In genomic region chr7:27110163-27110976, GRCh38 we compare ENCODE assay signal across 10 cellular contexts. TPM values are rescaled to one million over a fixed set of nuclear protein-coding genes. Genes with fewer than 3 reads are reported as not detected.
DNase-seq lines count a peak whose midpoint lies in the region; ATAC-seq, FAIRE-seq and TF ChIP-seq lines count a peak whose summit lies in the region.
"Had no signal": no experiment of that assay in that cellular context is flagged by ENCODE, and none has a peak within 500 bp of the region (broad histone marks: within the 10 kb centered on the region; RNA-seq: fewer than 3 reads in every experiment).

No MANE protein-coding gene starts in this region.

- no peaks in the 10 kb centered on the region for H3K9me3 ChIP-seq in HCT116 (ENCODE audit: control insufficient read depth in 1 of 2, insufficient read depth in 1 of 2, low read depth in 1 of 2, low read length in 2 of 2)
- no peaks in the 10 kb centered on the region for H3K9me3 ChIP-seq in kidney (ENCODE audit: control insufficient read depth in 1 of 2, low read length in 2 of 2)
- H3K9me3 ChIP-seq in stomach smooth muscle (ENCODE audit: control insufficient read depth in 2 of 2, low read length in 2 of 2), result no peaks in the 10 kb centered on the region

- H3K36me3 ChIP-seq in HCT116 (ENCODE audit: control insufficient read depth in 1 of 2, insufficient read depth in 2 of 2, low read length in 2 of 2) (no peaks in the 10 kb centered on the region), kidney (ENCODE audit: control insufficient read depth in 1 of 2, insufficient read depth in 2 of 2, low read length in 2 of 2) (peaks cover 0 to 5% of the 10 kb centered on the region in 2 donors), stomach smooth muscle (ENCODE audit: control insufficient read depth in 2 of 2, insufficient read depth in 2 of 2, low read length in 2 of 2) (no peaks in the 10 kb centered on the region)

- TF ChIP-seq CTCF in HCT116 (IDR thresholded peaks at IDR 0.05 in 2 of 3, conservative IDR thresholded peaks at IDR 0.05 in 1 of 3; ENCODE audit: borderline replicate concordance in 1 of 3, insufficient read depth in 1 of 3, low read depth in 2 of 3, low read length in 2 of 3) (no peak), kidney (IDR thresholded peaks at IDR 0.05; ENCODE audit: borderline replicate concordance, extremely low read depth, insufficient read depth) (no peak)

- no peaks in the 10 kb centered on the region for H3K9me3 Mint-ChIP-seq in activated T-helper 1 cell treated with anti-CD3 and anti-CD28 coated beads, Interleukin-12 subunit alpha, Interleukin-12 subunit beta, Interleukin-2, Interleukin-4 antibody, amounts not matched to agents 30 ng/mL and 10 ng/mL and 1 ng/mL, durations not matched to agents 14 hours and 24 hours and 36 hours

- RAD21 ChIA-PET in HCT116 (lab: Charles Lee; ENCODE audit: low non-redundant PET in 1 of 2, low total read pairs in 2 of 2, uncharacterized antibody in 2 of 2, unreplicated experiment in 2 of 2), result no interaction called here

- H3K4me2 ChIP-seq in HCT116 (ENCODE audit: low read length), result peak overlapping the region; percentile 98

- POLR2A ChIA-PET in HCT116 (lab: Charles Lee), result interaction anchor here (1.0 kb wide), 1 partner anchor 14 kb away, joined by 4 read pairs; the partner anchor contains the start of gene HOXA1

- H4K20me1 ChIP-seq in HCT116 (ENCODE audit: insufficient read depth), result no peaks in the 10 kb centered on the region

- BruUV-seq in HCT116 (replicated peaks; lab: Mats Ljungman, UMichigan), result no TSS peak

- H3K27ac Mint-ChIP-seq in activated T-helper 1 cell treated with anti-CD3 and anti-CD28 coated beads, Interleukin-12 subunit alpha, Interleukin-12 subunit beta, Interleukin-2, Interleukin-4 antibody, amounts not matched to agents 30 ng/mL and 10 ng/mL and 1 ng/mL, durations not matched to agents 14 hours and 24 hours and 36 hours, result no peak overlapping the region

- H3K9me2 ChIP-seq in HCT116 (ENCODE audit: insufficient read depth), result no peaks in the 10 kb centered on the region

- CTCF ChIA-PET in HCT116 (lab: Charles Lee), result no interaction called here

- H3K4me3 Mint-ChIP-seq in activated T-helper 1 cell treated with anti-CD3 and anti-CD28 coated beads, Interleukin-12 subunit alpha, Interleukin-12 subunit beta, Interleukin-2, Interleukin-4 antibody, amounts not matched to agents 30 ng/mL and 10 ng/mL and 1 ng/mL, durations not matched to agents 14 hours and 24 hours and 36 hours, result no peak overlapping the region

- no peak for TF ChIP-seq RAD21 in HCT116 (IDR thresholded peaks at IDR 0.05; ENCODE audit: low read depth)

- H3K9ac ChIP-seq in HCT116 (ENCODE audit: low read length), result no peak overlapping the region
- peak overlapping the region in 1 of 2 donors; percentile 92 for H3K9ac ChIP-seq in kidney (ENCODE audit: low read length in 2 of 2)
- H3K9ac ChIP-seq in stomach smooth muscle (ENCODE audit: low read length in 2 of 2), result peak overlapping the region; percentile 42 to 66

- H3K79me2 ChIP-seq in HCT116 (ENCODE audit: insufficient read depth, low read length), result peaks cover 20% of the 10 kb centered on the region

- H3K4me1 ChIP-seq in HCT116 (ENCODE audit: control insufficient read depth in 1 of 2, insufficient read depth in 2 of 2, low read length in 2 of 2) (peaks cover 36 to 42% of the 10 kb centered on the region in 2 experiments), kidney (ENCODE audit: control insufficient read depth in 1 of 2, insufficient read depth in 1 of 2, low read depth in 1 of 2, low read length in 2 of 2) (peaks cover 19 to 20% of the 10 kb centered on the region in 2 donors), stomach smooth muscle (ENCODE audit: control insufficient read depth, insufficient read depth, low read length) (peaks cover 53% of the 10 kb centered on the region)

- ATAC-seq in HCT116 (no peak), HG03025 (IDR thresholded peaks at IDR 0.05; ENCODE audit: low FRiP score, unreplicated experiment) (no peak), HG02938 (IDR thresholded peaks at IDR 0.05; ENCODE audit: unreplicated experiment) (no peak)

- no peaks in the 10 kb centered on the region for H3K36me3 Mint-ChIP-seq in activated T-helper 1 cell treated with anti-CD3 and anti-CD28 coated beads, Interleukin-12 subunit alpha, Interleukin-12 subunit beta, Interleukin-2, Interleukin-4 antibody, amounts not matched to agents 30 ng/mL and 10 ng/mL and 1 ng/mL, durations not matched to agents 14 hours and 24 hours and 36 hours (ENCODE audit: low read depth)

- peak overlapping the region; percentile 28; the same call in 1 of the 2 replicates for H3K27ac ChIP-seq in HCT116 (ENCODE audit: low read depth, low read length)
- H3K27ac ChIP-seq in kidney (ENCODE audit: low read depth in 2 of 2, low read length in 2 of 2), result peak overlapping the region; percentile 85 to 97
- H3K27ac ChIP-seq in stomach smooth muscle (ENCODE audit: low read length), result peak overlapping the region; percentile 97

- H3K4me1 Mint-ChIP-seq in activated T-helper 1 cell treated with anti-CD3 and anti-CD28 coated beads, Interleukin-12 subunit alpha, Interleukin-12 subunit beta, Interleukin-2, Interleukin-4 antibody, amounts not matched to agents 30 ng/mL and 10 ng/mL and 1 ng/mL, durations not matched to agents 14 hours and 24 hours and 36 hours (ENCODE audit: low read depth), result no peaks in the 10 kb centered on the region

- no peak for FAIRE-seq in kidney (lab: Jason Lieb, UNC)

- H2AFZ ChIP-seq in HCT116 (ENCODE audit: low read depth, low read length, poor library complexity, severe bottlenecking), result no peak overlapping the region

- H3K27me3 ChIP-seq in HCT116 (ENCODE audit: insufficient read depth, low read length), result no peaks in the 10 kb centered on the region
- H3K27me3 ChIP-seq in stomach smooth muscle (ENCODE audit: control insufficient read depth in 1 of 2, insufficient read depth in 2 of 2, low read length in 2 of 2), result no peaks in the 10 kb centered on the region

- peaks cover 4% of the 10 kb centered on the region for H3K27me3 Mint-ChIP-seq in activated T-helper 1 cell treated with anti-CD3 and anti-CD28 coated beads, Interleukin-12 subunit alpha, Interleukin-12 subunit beta, Interleukin-2, Interleukin-4 antibody, amounts not matched to agents 30 ng/mL and 10 ng/mL and 1 ng/mL, durations not matched to agents 14 hours and 24 hours and 36 hours (ENCODE audit: insufficient read depth)

- TF ChIP-seq POLR2A in HCT116 (IDR thresholded peaks at IDR 0.05; ENCODE audit: borderline replicate concordance, extremely low read depth, insufficient read depth, insufficient read length), result no peak

- intact Hi-C loops in HCT116 (cut with micrococcal nuclease) (no loop called here), kidney (cut with DNase I) (no loop called here)
- intact Hi-C loops in activated T-helper 1 cell treated with anti-CD3 and anti-CD28 coated beads, Interleukin-12 subunit alpha, Interleukin-12 subunit beta, Interleukin-2, Interleukin-4 antibody, amounts not matched to agents 30 ng/mL and 10 ng/mL and 1 ng/mL, durations not matched to agents 14 hours and 24 hours and 36 hours (cut with micrococcal nuclease), result no loop called here

- no peak for DNase-seq in HCT116 (ENCODE audit: low read depth, low spot score)
- peak; percentile 57 for DNase-seq in astrocyte of the hippocampus (ENCODE audit: low read depth, low spot score)
- peak; percentile 95 for DNase-seq in kidney
- no peak for DNase-seq in effector CD8-positive, alpha-beta T cell (lab: John Stamatoyannopoulos, UW)
- DNase-seq in activated T-helper 1 cell treated with anti-CD3 and anti-CD28 coated beads, Interleukin-12 subunit alpha, Interleukin-12 subunit beta, Interleukin-2, Interleukin-4 antibody, amounts not matched to agents 30 ng/mL and 10 ng/mL and 1 ng/mL, durations not matched to agents 14 hours and 24 hours and 36 hours (ENCODE audit: low spot score), result no peak
- DNase-seq: activated T-cell treated with anti-CD3 and anti-CD28 coated beads, Interleukin-2, amount 50 U/mL, for 48 hours; midbrain had no signal

- no peak overlapping the region for H3K4me3 ChIP-seq in HCT116 (replicated peaks in 1 of 2; ENCODE audit: low read depth in 1 of 2, low read length in 2 of 2)
- peak overlapping the region in 1 of 2 donors; percentile 69 for H3K4me3 ChIP-seq in kidney (ENCODE audit: low read length in 2 of 2)
- peak overlapping the region; percentile 58 to 96 for H3K4me3 ChIP-seq in stomach smooth muscle (ENCODE audit: low read length in 2 of 2)

RNA-seq across cellular contexts. Expression of gene HOXA2, which starts 7.9 kb away (rescaled TPM):
- 0.57 TPM for total RNA-seq in HCT116 (2021; ENCODE audit: unreplicated experiment)
- 0.26 and 0.31 TPM in 2 replicates for polyA plus RNA-seq in HCT116 (2012)
- 2.9 TPM for total RNA-seq in kidney
- polyA plus RNA-seq in kidney (ENCODE audit: insufficient read depth, low read depth, low replicate concordance), result 1.3 TPM
- not detected in 2 replicates for total RNA-seq in activated T-helper 1 cell treated with anti-CD3 and anti-CD28 coated beads, Interleukin-12 subunit alpha, Interleukin-12 subunit beta, Interleukin-2, Interleukin-4 antibody, amounts not matched to agents 30 ng/mL and 10 ng/mL and 1 ng/mL, durations not matched to agents 14 hours and 24 hours and 36 hours

RNA-seq across cellular contexts. Expression of gene HOXA1, which starts 14.6 kb away (rescaled TPM):
- 2.8 TPM for total RNA-seq in HCT116 (2021; ENCODE audit: unreplicated experiment)
- polyA plus RNA-seq in HCT116 (2012), result 1.1 and 1.5 TPM in 2 replicates
- total RNA-seq in kidney, result 2.4 TPM
- polyA plus RNA-seq in kidney (ENCODE audit: insufficient read depth, low read depth, low replicate concordance), result 1.1 TPM
- total RNA-seq in activated T-helper 1 cell treated with anti-CD3 and anti-CD28 coated beads, Interleukin-12 subunit alpha, Interleukin-12 subunit beta, Interleukin-2, Interleukin-4 antibody, amounts not matched to agents 30 ng/mL and 10 ng/mL and 1 ng/mL, durations not matched to agents 14 hours and 24 hours and 36 hours, result 0.16 and 0.24 TPM in 2 replicates

RNA-seq across cellular contexts. Expression of gene HOXA4, which starts 20.2 kb away (rescaled TPM):
- 2.0 TPM for total RNA-seq in HCT116 (2021; ENCODE audit: unreplicated experiment)
- 1.5 and 1.8 TPM in 2 replicates for polyA plus RNA-seq in HCT116 (2012)
- 11.2 TPM for total RNA-seq in kidney
- polyA plus RNA-seq in kidney (ENCODE audit: insufficient read depth, low read depth, low replicate concordance), result 13.0 TPM
- not detected in 2 replicates for total RNA-seq in activated T-helper 1 cell treated with anti-CD3 and anti-CD28 coated beads, Interleukin-12 subunit alpha, Interleukin-12 subunit beta, Interleukin-2, Interleukin-4 antibody, amounts not matched to agents 30 ng/mL and 10 ng/mL and 1 ng/mL, durations not matched to agents 14 hours and 24 hours and 36 hours

RNA-seq across cellular contexts. Expression of gene HOXA5, which starts 33.1 kb away (rescaled TPM):
- 6.7 TPM for total RNA-seq in HCT116 (2021; ENCODE audit: unreplicated experiment)
- polyA plus RNA-seq in HCT116 (2012), result 3.2 and 7.2 TPM in 2 replicates
- total RNA-seq in kidney, result 38.0 TPM
- polyA plus RNA-seq in kidney (ENCODE audit: insufficient read depth, low read depth, low replicate concordance), result 19.4 TPM
- not detected in 2 replicates for total RNA-seq in activated T-helper 1 cell treated with anti-CD3 and anti-CD28 coated beads, Interleukin-12 subunit alpha, Interleukin-12 subunit beta, Interleukin-2, Interleukin-4 antibody, amounts not matched to agents 30 ng/mL and 10 ng/mL and 1 ng/mL, durations not matched to agents 14 hours and 24 hours and 36 hours

RNA-seq across cellular contexts. Expression of gene HOXA6, which starts 37.2 kb away (rescaled TPM):
- total RNA-seq in HCT116 (2021; ENCODE audit: unreplicated experiment), result 12.7 TPM
- 3.9 and 4.9 TPM in 2 replicates for polyA plus RNA-seq in HCT116 (2012)
- total RNA-seq in kidney, result 22.0 TPM
- 1.1 TPM for polyA plus RNA-seq in kidney (ENCODE audit: insufficient read depth, low read depth, low replicate concordance)
- total RNA-seq in activated T-helper 1 cell treated with anti-CD3 and anti-CD28 coated beads, Interleukin-12 subunit alpha, Interleukin-12 subunit beta, Interleukin-2, Interleukin-4 antibody, amounts not matched to agents 30 ng/mL and 10 ng/mL and 1 ng/mL, durations not matched to agents 14 hours and 24 hours and 36 hours, result not detected in 2 replicates

Comparison
In these comparisons a context has a peak if more than half of its experiments do, and no peak if none do; other contexts are left out.
1. DNase-seq: peak in astrocyte of the hippocampus (single experiment) and kidney (single experiment); none in HCT116 (single experiment), effector CD8-positive, alpha-beta T cell (single experiment) and activated T-helper 1 cell treated with anti-CD3 and anti-CD28 coated beads, Interleukin-12 subunit alpha, Interleukin-12 subunit beta, Interleukin-2, Interleukin-4 antibody, amounts not matched to agents 30 ng/mL and 10 ng/mL and 1 ng/mL, durations not matched to agents 14 hours and 24 hours and 36 hours (single experiment).
2. H3K27ac ChIP-seq: peak in every context shown above with its lines; median percentile 97 in stomach smooth muscle; 91 in kidney; 28 in HCT116.
3. H3K4me3 ChIP-seq: peak in stomach smooth muscle (2 of 2); none in HCT116 (0 of 2).